Comparison of ENCODE assay signal across 9 cellular contexts in the genomic region with DNA sequence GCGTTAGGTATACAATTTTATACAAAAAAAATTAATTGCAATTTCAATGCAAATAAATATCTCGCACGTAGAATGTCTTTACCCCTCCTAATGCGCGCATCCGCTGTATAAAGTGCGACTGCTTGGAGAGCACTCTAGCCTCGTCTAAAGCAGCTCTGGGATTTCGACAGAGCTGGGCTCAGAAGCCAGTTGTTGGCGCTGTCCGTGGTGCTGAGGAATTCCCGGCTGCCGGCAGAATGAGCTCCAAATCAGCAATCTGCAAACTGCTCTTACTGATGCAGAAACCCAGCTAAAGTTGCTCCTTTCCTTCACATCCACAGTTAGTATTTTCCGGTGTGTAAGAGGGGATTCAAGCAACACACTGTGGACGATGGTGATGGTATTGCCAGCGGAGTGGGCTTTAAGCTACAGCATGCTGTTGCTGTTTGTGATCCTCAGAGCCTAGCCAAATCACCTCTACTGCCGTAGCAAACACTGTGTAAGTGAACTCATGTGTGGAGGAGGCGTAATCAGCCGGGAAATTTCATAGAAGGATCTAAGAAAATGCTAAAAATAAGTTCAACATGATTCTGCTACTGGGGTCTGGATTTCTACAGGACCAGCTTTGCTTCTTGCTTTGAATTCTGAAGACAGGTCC. TPM values are rescaled to one million over a fixed set of nuclear protein-coding genes. Genes with fewer than 3 reads are reported as not detected.
DNase-seq lines count a peak whose midpoint lies in the region; ATAC-seq and TF ChIP-seq lines count a peak whose summit lies in the region.
"Had no signal": no experiment of that assay in that cellular context is flagged by ENCODE, and none has a peak within 500 bp of the region (broad histone marks: within the 10 kb centered on the region; RNA-seq: fewer than 3 reads in every experiment).

VWC2L (plus strand) TSS at position 137 of the 637 bp plus-strand sequence. CDS start 3,140 bp downstream, outside the sequence.

- peaks cover 2% of the 10 kb centered on the region for H3K4me1 ChIP-seq in ACC112 (ENCODE audit: control insufficient read depth, insufficient read depth, low read length, unreplicated experiment)
- no peaks in the 10 kb centered on the region for H3K4me1 ChIP-seq in SJCRH30
- H3K4me1 ChIP-seq in colonic mucosa: no peaks in the 10 kb centered on the region
- no peaks in the 10 kb centered on the region for H3K4me1 ChIP-seq in left lung
- H3K4me1 ChIP-seq in testis: no peaks in the 10 kb centered on the region

- H3K9ac ChIP-seq in colonic mucosa (ENCODE audit: low read depth in 2 of 2, low read length in 2 of 2): no peak within 1 kb of the TSS

- H2AFZ ChIP-seq in ACC112 (ENCODE audit: low read length, unreplicated experiment): no peak within 1 kb of the TSS

- TF ChIP-seq POLR2A in testis (IDR thresholded peaks at IDR 0.05): no peak

- TF ChIP-seq CTCF in colonic mucosa (IDR thresholded peaks at IDR 0.05): no peak
- TF ChIP-seq CTCF in left lung (IDR thresholded peaks at IDR 0.05): no peak
- no peak for TF ChIP-seq CTCF in testis (IDR thresholded peaks at IDR 0.05)

- no peak within 1 kb of the TSS for H3K4me3 Mint-ChIP-seq in activated T-helper 17 cell treated with anti-CD3 and anti-CD28 coated beads, Interleukin-2, amount 50 U/mL, for 72 hours

- intact Hi-C loops in colonic mucosa (cut with DNase I): no loop called here
- intact Hi-C loops in left lung (cut with DNase I): no loop called here
- intact Hi-C loops in testis (cut with DNase I; ENCODE audit: low total_unique reads): no loop called here

- H3K4me3 ChIP-seq in ACC112 (ENCODE audit: low read depth, low read length): peak within 1 kb of the TSS; percentile 23
- H3K4me3 ChIP-seq in SJCRH30: no peak within 1 kb of the TSS
- H3K4me3 ChIP-seq in colonic mucosa: no peak within 1 kb of the TSS
- H3K4me3 ChIP-seq in left lung: no peak within 1 kb of the TSS
- H3K4me3 ChIP-seq in testis: no peak within 1 kb of the TSS

- no peaks in the 10 kb centered on the region for H3K79me2 ChIP-seq in ACC112 (ENCODE audit: control insufficient read depth, insufficient read depth, low read length, unreplicated experiment)

- H3K36me3 ChIP-seq in ACC112 (ENCODE audit: insufficient read depth, low read length) (no peaks in the 10 kb centered on the region), SJCRH30 (no peaks in the 10 kb centered on the region), colonic mucosa (no peaks in the 10 kb centered on the region), left lung (no peaks in the 10 kb centered on the region), testis (ENCODE audit: low read depth, missing control alignments) (no peaks in the 10 kb centered on the region)

- H3K36me3 Mint-ChIP-seq in activated T-helper 17 cell treated with anti-CD3 and anti-CD28 coated beads, Interleukin-2, amount 50 U/mL, for 72 hours (ENCODE audit: low read depth): no peaks in the 10 kb centered on the region

- peaks cover 5% of the 10 kb centered on the region for H3K27me3 Mint-ChIP-seq in activated T-helper 17 cell treated with anti-CD3 and anti-CD28 coated beads, Interleukin-2, amount 50 U/mL, for 72 hours

- ATAC-seq in GM18511 (IDR thresholded peaks at IDR 0.05; ENCODE audit: unreplicated experiment) (peak; percentile 72), left lung (peak; percentile 95)
- ATAC-seq in activated T-helper 17 cell treated with anti-CD3 and anti-CD28 coated beads, Interleukin-2, amount 50 U/mL, for 72 hours (replicated peaks): no peak

- no peaks in the 10 kb centered on the region for H3K4me1 Mint-ChIP-seq in activated T-helper 17 cell treated with anti-CD3 and anti-CD28 coated beads, Interleukin-2, amount 50 U/mL, for 72 hours

- H3K9me3 Mint-ChIP-seq in activated T-helper 17 cell treated with anti-CD3 and anti-CD28 coated beads, Interleukin-2, amount 50 U/mL, for 72 hours: no peaks in the 10 kb centered on the region

- DNase-seq in Kasumi-1 (lab: John Stamatoyannopoulos, UW) (peak; percentile 35 to 51), SJCRH30 (peak; percentile 62 to 79), colonic mucosa (peak; percentile 46), left lung (peak; percentile 63 to 77), testis (peak; percentile 87)

- no peak within 1 kb of the TSS for H3K27ac ChIP-seq in ACC112 (ENCODE audit: low read depth, low read length)
- H3K27ac ChIP-seq in SJCRH30: no peak within 1 kb of the TSS
- no peak within 1 kb of the TSS for H3K27ac ChIP-seq in colonic mucosa
- H3K27ac ChIP-seq in left lung: no peak within 1 kb of the TSS
- no peak within 1 kb of the TSS for H3K27ac ChIP-seq in testis

- no peak within 1 kb of the TSS for H3K27ac Mint-ChIP-seq in activated T-helper 17 cell treated with anti-CD3 and anti-CD28 coated beads, Interleukin-2, amount 50 U/mL, for 72 hours

- WGBS in testis, 2 donors: 5% methylated on average over 19 of the region's 19 CpGs

- no peaks in the 10 kb centered on the region for H3K9me3 ChIP-seq in SJCRH30 (replicated peaks)
- H3K9me3 ChIP-seq in colonic mucosa: no peaks in the 10 kb centered on the region
- H3K9me3 ChIP-seq in left lung: no peaks in the 10 kb centered on the region
- H3K9me3 ChIP-seq in testis: no peaks in the 10 kb centered on the region

- no peaks in the 10 kb centered on the region for H3K27me3 ChIP-seq in ACC112 (ENCODE audit: insufficient read depth, low read length)
- H3K27me3 ChIP-seq in SJCRH30: no peaks in the 10 kb centered on the region; the same call in 1 of the 2 replicates
- H3K27me3 ChIP-seq in colonic mucosa: no peaks in the 10 kb centered on the region
- no peaks in the 10 kb centered on the region for H3K27me3 ChIP-seq in left lung
- H3K27me3 ChIP-seq in testis: no peaks in the 10 kb centered on the region

RNA-seq across cellular contexts. Expression of gene VWC2L, which starts in this region (rescaled TPM):
- not detected in 2 replicates for total RNA-seq in SJCRH30 (2014; rRNA removed; shearing (Covaris generic))
- total RNA-seq in colonic mucosa (not detected), left lung (not detected), testis (1 to 10 TPM in 1 of 2 donors, under 1 TPM in 1; 0.87 to 1.6 TPM)
- 0.13 TPM for polyA plus RNA-seq in testis (ENCODE audit: insufficient read depth, low read depth, low replicate concordance)
- not detected for total RNA-seq in activated T-helper 17 cell treated with anti-CD3 and anti-CD28 coated beads, Interleukin-2, amount 50 U/mL, for 72 hours
- total RNA-seq: subcutaneous adipose tissue had no signal

Comparison
In these comparisons a context has a peak if more than half of its experiments do, and no peak if none do; other contexts are left out.
1. Peak in DNase-seq in SJCRH30; RNA of the gene not detected or under 1 TPM.
2. Peak in DNase-seq in colonic mucosa; RNA of the gene not detected or under 1 TPM.
3. Peak in DNase-seq and ATAC-seq in left lung; RNA of the gene not detected or under 1 TPM.